Comparison of ENCODE assay signal across 1 cellular context in the genomic region with DNA sequence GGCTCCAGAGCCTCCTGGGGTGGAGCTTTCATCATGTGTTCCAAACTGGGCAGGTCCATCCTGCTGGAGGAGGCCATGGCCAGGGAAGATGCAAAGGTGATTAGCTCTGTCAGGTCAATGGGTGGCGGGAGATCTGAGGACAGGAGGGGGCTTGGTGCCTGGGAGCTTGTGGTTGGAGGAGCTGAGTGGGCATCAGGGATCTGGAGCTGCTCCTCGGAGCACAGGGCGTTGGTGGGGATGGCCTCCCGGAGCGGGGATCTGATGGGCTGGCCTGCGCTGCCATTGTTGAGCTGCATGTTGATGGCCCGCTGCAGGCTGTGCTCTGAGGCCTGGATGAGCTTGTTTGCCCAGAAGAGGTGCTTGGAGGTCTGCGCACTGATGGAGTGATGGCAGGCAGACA.
TF ChIP-seq lines count a peak whose summit lies in the region.

No MANE protein-coding gene starts in this region.

TF ChIP-seq in HEK293, 187 proteins besides CTCF, POLR2A, EP300 and RAD21:
- TF ChIP-seq, protein P1, sequence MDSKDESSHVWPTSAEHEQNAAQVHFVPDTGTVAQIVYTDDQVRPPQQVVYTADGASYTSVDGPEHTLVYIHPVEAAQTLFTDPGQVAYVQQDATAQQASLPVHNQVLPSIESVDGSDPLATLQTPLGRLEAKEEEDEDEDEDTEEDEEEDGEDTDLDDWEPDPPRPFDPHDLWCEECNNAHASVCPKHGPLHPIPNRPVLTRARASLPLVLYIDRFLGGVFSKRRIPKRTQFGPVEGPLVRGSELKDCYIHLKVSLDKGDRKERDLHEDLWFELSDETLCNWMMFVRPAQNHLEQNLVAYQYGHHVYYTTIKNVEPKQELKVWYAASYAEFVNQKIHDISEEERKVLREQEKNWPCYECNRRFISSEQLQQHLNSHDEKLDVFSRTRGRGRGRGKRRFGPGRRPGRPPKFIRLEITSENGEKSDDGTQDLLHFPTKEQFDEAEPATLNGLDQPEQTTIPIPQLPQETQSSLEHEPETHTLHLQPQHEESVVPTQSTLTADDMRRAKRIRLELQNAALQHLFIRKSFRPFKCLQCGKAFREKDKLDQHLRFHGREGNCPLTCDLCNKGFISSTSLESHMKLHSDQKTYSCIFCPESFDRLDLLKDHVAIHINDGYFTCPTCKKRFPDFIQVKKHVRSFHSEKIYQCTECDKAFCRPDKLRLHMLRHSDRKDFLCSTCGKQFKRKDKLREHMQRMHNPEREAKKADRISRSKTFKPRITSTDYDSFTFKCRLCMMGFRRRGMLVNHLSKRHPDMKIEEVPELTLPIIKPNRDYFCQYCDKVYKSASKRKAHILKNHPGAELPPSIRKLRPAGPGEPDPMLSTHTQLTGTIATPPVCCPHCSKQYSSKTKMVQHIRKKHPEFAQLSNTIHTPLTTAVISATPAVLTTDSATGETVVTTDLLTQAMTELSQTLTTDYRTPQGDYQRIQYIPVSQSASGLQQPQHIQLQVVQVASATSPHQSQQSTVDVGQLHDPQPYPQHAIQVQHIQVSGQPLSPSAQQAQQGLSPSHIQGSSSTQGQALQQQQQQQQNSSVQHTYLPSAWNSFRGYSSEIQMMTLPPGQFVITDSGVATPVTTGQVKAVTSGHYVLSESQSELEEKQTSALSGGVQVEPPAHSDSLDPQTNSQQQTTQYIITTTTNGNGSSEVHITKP (tag by site-specific recombination; IDR thresholded peaks at IDR 0.05) = peak; percentile 53
- TF ChIP-seq, protein P2, sequence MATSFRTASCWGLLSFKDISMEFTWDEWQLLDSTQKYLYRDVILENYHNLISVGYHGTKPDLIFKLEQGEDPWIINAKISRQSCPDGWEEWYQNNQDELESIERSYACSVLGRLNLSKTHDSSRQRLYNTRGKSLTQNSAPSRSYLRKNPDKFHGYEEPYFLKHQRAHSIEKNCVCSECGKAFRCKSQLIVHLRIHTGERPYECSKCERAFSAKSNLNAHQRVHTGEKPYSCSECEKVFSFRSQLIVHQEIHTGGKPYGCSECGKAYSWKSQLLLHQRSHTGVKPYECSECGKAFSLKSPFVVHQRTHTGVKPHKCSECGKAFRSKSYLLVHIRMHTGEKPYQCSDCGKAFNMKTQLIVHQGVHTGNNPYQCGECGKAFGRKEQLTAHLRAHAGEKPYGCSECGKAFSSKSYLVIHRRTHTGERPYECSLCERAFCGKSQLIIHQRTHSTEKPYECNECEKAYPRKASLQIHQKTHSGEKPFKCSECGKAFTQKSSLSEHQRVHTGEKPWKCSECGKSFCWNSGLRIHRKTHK (tag by site-specific recombination; IDR thresholded peaks at IDR 0.05) = no peak
- TF ChIP-seq SP7 (tag by site-specific recombination; IDR thresholded peaks at IDR 0.05) = no peak
